7 cellular contexts compared by ENCODE assay signal in the genomic region with DNA sequence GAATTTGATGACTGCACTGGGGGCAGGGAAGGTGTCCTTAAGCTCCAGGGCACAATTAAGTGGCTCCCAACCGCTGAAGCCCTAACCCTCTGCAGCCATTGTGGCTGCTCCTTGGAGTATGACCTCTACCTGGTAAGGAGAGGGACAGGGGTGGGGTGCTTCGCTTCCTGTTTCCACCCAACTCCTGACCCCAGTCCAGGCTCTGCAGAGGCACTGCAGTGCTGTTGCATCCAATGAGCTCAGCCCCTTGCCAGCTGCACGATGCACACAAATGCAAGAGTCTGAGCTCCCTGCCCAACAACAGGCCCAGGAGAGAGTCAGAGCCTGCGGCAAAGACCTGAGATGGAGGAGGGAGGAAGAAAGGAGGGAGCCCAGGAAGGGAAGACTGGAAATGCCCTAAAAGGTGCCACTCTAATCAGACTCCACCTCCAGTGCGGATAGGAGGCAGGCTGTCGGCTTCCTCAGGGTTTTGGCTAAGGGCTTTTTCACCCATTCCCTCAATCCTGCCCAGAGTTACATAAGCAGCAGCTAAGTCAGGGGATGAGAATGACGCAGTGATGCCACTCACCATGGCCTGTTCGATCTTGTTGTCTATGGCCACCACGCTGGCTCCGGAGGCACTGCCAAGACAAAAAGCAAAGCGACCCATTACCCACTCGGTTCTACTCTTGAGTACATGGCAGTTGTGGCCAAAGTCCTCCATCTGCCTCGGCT.
DNase-seq lines count a peak whose midpoint lies in the region; ATAC-seq and TF ChIP-seq lines count a peak whose summit lies in the region.

No MANE protein-coding gene starts in this region.

- H3K27me3 Mint-ChIP-seq in activated T-cell treated with anti-CD3 and anti-CD28 coated beads, Interleukin-2, amount 50 U/mL, for 72 hours (ENCODE audit: low read depth): peaks cover 6% of the 10 kb centered on the region
- H3K27me3 Mint-ChIP-seq in glutamatergic neuron (ENCODE audit: unreplicated experiment): no peaks in the 10 kb centered on the region

- H3K9me3 ChIP-seq in gastrocnemius medialis: no peaks in the 10 kb centered on the region

- no peaks in the 10 kb centered on the region for H3K27me3 ChIP-seq in HL-60 (ENCODE audit: insufficient read depth, poor library complexity, severe bottlenecking)
- H3K27me3 ChIP-seq in gastrocnemius medialis: no peaks in the 10 kb centered on the region

- DNase-seq in HL-60 (ENCODE audit: low read depth in 1 of 2, low spot score in 1 of 2) (no peak), glutamatergic neuron (no peak), gastrocnemius medialis (no peak), NCI-H2081 treated with DMSO at 0.1 percent for 48 hours (lab: John Stamatoyannopoulos, UW) (no peak)
- peak in 1 of 2 donors; percentile 12 for DNase-seq in activated T-cell treated with anti-CD3 and anti-CD28 coated beads, Interleukin-2, amount 50 U/mL, for 72 hours

- peaks cover 29 to 39% of the 10 kb centered on the region in 2 donors for H3K4me1 ChIP-seq in gastrocnemius medialis

- H3K4me3 Mint-ChIP-seq in activated T-cell treated with anti-CD3 and anti-CD28 coated beads, Interleukin-2, amount 50 U/mL, for 72 hours: peak overlapping the region; percentile 86 to 89
- peak overlapping the region; percentile 92 for H3K4me3 Mint-ChIP-seq in glutamatergic neuron (ENCODE audit: unreplicated experiment)

- no peak for ATAC-seq in activated T-cell treated with anti-CD3 and anti-CD28 coated beads, Interleukin-2, amount 50 U/mL, for 72 hours (replicated peaks in 1 of 2)
- ATAC-seq in gastrocnemius medialis: no peak
- ATAC-seq in GM21723 (IDR thresholded peaks at IDR 0.05; ENCODE audit: unreplicated experiment): no peak
- no peak for ATAC-seq in GM18502 (IDR thresholded peaks at IDR 0.05; ENCODE audit: poor library complexity, unreplicated experiment)

- no peak for TF ChIP-seq POLR2A in gastrocnemius medialis (IDR thresholded peaks at IDR 0.05)

- H3K36me3 ChIP-seq in gastrocnemius medialis: peaks cover 6 to 29% of the 10 kb centered on the region in 2 donors

- peak overlapping the region; percentile 88 for H3K27ac Mint-ChIP-seq in activated T-cell treated with anti-CD3 and anti-CD28 coated beads, Interleukin-2, amount 50 U/mL, for 72 hours
- peak overlapping the region; percentile 95 for H3K27ac Mint-ChIP-seq in glutamatergic neuron (ENCODE audit: unreplicated experiment)

- H3K36me3 Mint-ChIP-seq in activated T-cell treated with anti-CD3 and anti-CD28 coated beads, Interleukin-2, amount 50 U/mL, for 72 hours (ENCODE audit: insufficient read depth in 2 of 2): peaks cover 3 to 11% of the 10 kb centered on the region in 2 donors
- no peaks in the 10 kb centered on the region for H3K36me3 Mint-ChIP-seq in glutamatergic neuron (ENCODE audit: unreplicated experiment)

- H3K4me1 Mint-ChIP-seq in activated T-cell treated with anti-CD3 and anti-CD28 coated beads, Interleukin-2, amount 50 U/mL, for 72 hours (ENCODE audit: low read depth): peaks cover 71% of the 10 kb centered on the region
- H3K4me1 Mint-ChIP-seq in glutamatergic neuron (ENCODE audit: low read depth, unreplicated experiment): peaks cover 9% of the 10 kb centered on the region

- H3K9me3 Mint-ChIP-seq in activated T-cell treated with anti-CD3 and anti-CD28 coated beads, Interleukin-2, amount 50 U/mL, for 72 hours: no peaks in the 10 kb centered on the region
- H3K9me3 Mint-ChIP-seq in glutamatergic neuron (ENCODE audit: unreplicated experiment): peaks cover 6% of the 10 kb centered on the region

- in situ Hi-C loops in gastrocnemius medialis (cut with MboI; ENCODE audit: low sequenced_read_pairs in 4 of 4): loop anchor here in 3 of 4 donors (5.0 to 10.0 kb wide), 3 partner anchors 38 to 62 kb away; a partner anchor contains a TSS

- TF ChIP-seq CTCF in HL-60 (IDR thresholded peaks at IDR 0.05; ENCODE audit: insufficient read depth, low read length) (no peak), glutamatergic neuron (IDR thresholded peaks at IDR 0.05; ENCODE audit: partially characterized antibody, unreplicated experiment) (no peak), gastrocnemius medialis (IDR thresholded peaks at IDR 0.05 in 4 of 5, conservative IDR thresholded peaks at IDR 0.05 in 1 of 5) (no peak)

- H3K4me3 ChIP-seq in HL-60 (replicated peaks; ENCODE audit: insufficient read depth, low read length): peak overlapping the region; percentile 54
- H3K4me3 ChIP-seq in gastrocnemius medialis: peak overlapping the region; percentile 75 to 84 (median 78)

- intact Hi-C loops in gastrocnemius medialis (cut with DNase I; ENCODE audit: low total_unique reads): no loop called here

- H3K27ac ChIP-seq in HL-60 (replicated peaks): peak overlapping the region; percentile 85
- H3K27ac ChIP-seq in gastrocnemius medialis: peak overlapping the region; percentile 87 to 96 (median 94)
